ENCODE assay signal across 10 cellular contexts in the genomic region with DNA sequence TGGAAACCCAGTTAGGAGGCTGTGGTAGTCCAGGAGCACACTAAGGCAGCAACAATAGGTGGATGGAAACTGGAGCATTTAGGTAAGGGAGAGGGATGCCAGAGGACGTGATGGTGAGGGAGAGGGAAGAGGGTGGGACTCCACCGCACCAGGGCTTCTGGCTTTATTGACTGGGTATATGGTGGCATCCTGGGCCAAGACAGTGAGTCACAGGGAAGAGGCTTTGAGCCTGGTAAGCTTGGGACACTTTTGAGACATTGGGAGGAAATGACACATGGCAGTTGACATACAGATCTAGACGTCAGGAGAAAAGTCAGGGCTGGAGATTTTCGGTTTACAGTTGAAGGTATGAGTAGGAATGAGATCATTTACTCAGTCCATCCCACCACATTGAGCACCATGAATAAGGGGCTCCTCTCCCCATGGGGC. TPM values are rescaled to one million over a fixed set of nuclear protein-coding genes. Genes with fewer than 3 reads are reported as not detected.
DNase-seq lines count a peak whose midpoint lies in the region; ATAC-seq and TF ChIP-seq lines count a peak whose summit lies in the region.
"Had no signal": no experiment of that assay in that cellular context is flagged by ENCODE, and none has a peak within 500 bp of the region (broad histone marks: within the 10 kb centered on the region; RNA-seq: fewer than 3 reads in every experiment).

No MANE protein-coding gene starts in this region.

- no peaks in the 10 kb centered on the region for H3K9me3 Mint-ChIP-seq in natural killer cell treated with Interleukin-12 subunit alpha and Interleukin-12 subunit beta and Interleukin-15 and Interleukin-18, amount 100 ng/mL, for 72 hours
- no peaks in the 10 kb centered on the region for H3K9me3 Mint-ChIP-seq in natural killer cell
- H3K9me3 Mint-ChIP-seq in activated CD4-positive, alpha-beta T cell treated with anti-CD3 and anti-CD28 coated beads, Interleukin-2, amount 10 ng/mL, durations not matched to agents 24 days and 14 days = no peaks in the 10 kb centered on the region

- H3K27ac Mint-ChIP-seq in natural killer cell treated with Interleukin-12 subunit alpha and Interleukin-12 subunit beta and Interleukin-15 and Interleukin-18, amount 100 ng/mL, for 72 hours = peak overlapping the region; percentile 30 to 50
- no peak overlapping the region for H3K27ac Mint-ChIP-seq in natural killer cell
- peak overlapping the region; percentile 94 for H3K27ac Mint-ChIP-seq in activated CD4-positive, alpha-beta T cell treated with anti-CD3 and anti-CD28 coated beads, Interleukin-2, amount 10 ng/mL, durations not matched to agents 24 days and 14 days

- peaks cover 45 to 57% of the 10 kb centered on the region in 2 donors for H3K4me1 Mint-ChIP-seq in natural killer cell treated with Interleukin-12 subunit alpha and Interleukin-12 subunit beta and Interleukin-15 and Interleukin-18, amount 100 ng/mL, for 72 hours (ENCODE audit: low read depth in 2 of 2)
- peaks cover 57 to 59% of the 10 kb centered on the region in 2 donors for H3K4me1 Mint-ChIP-seq in natural killer cell
- H3K4me1 Mint-ChIP-seq in activated CD4-positive, alpha-beta T cell treated with anti-CD3 and anti-CD28 coated beads, Interleukin-2, amount 10 ng/mL, durations not matched to agents 24 days and 14 days = peaks cover 66% of the 10 kb centered on the region

- H3K27me3 Mint-ChIP-seq in natural killer cell treated with Interleukin-12 subunit alpha and Interleukin-12 subunit beta and Interleukin-15 and Interleukin-18, amount 100 ng/mL, for 72 hours = peaks cover 45 to 55% of the 10 kb centered on the region in 2 donors
- H3K27me3 Mint-ChIP-seq in natural killer cell (ENCODE audit: low read depth in 2 of 2) = peaks cover 47 to 77% of the 10 kb centered on the region in 2 donors
- no peaks in the 10 kb centered on the region for H3K27me3 Mint-ChIP-seq in activated CD4-positive, alpha-beta T cell treated with anti-CD3 and anti-CD28 coated beads, Interleukin-2, amount 10 ng/mL, durations not matched to agents 24 days and 14 days

- TF ChIP-seq CTCF in natural killer cell (IDR thresholded peaks at IDR 0.05) (no peak), foreskin fibroblast (IDR thresholded peaks at IDR 0.05; ENCODE audit: low read depth, low read length) (no peak)

- peak; percentile 64 to 71 for ATAC-seq in natural killer cell treated with Interleukin-12 subunit alpha and Interleukin-12 subunit beta and Interleukin-15 and Interleukin-18, amount 100 ng/mL, for 72 hours
- ATAC-seq in natural killer cell (no peak), aorta (ENCODE audit: low FRiP score) (peak; percentile 64), GM19397 (IDR thresholded peaks at IDR 0.05; ENCODE audit: unreplicated experiment) (no peak), HG03432 (IDR thresholded peaks at IDR 0.05; ENCODE audit: unreplicated experiment) (no peak), HG03095 (IDR thresholded peaks at IDR 0.05; ENCODE audit: unreplicated experiment) (no peak)

- intact Hi-C loops in natural killer cell (cut with micrococcal nuclease) = no loop called here
- intact Hi-C loops in activated CD4-positive, alpha-beta T cell treated with anti-CD3 and anti-CD28 coated beads, Interleukin-2, amount 10 ng/mL, durations not matched to agents 24 days and 14 days (cut with micrococcal nuclease) = loop anchor here (1.0 to 2.0 kb wide), 3 partner anchors 19 to 103 kb away; no protein-coding TSS in a partner anchor
- intact Hi-C loops in aorta (cut with DNase I) = loop anchor here in 1 of 2 donors (2.0 to 10.0 kb wide), 2 partner anchors 14 to 710 kb away; a partner anchor contains a TSS

- H3K4me3 ChIP-seq in foreskin fibroblast (ENCODE audit: low read depth in 1 of 2, low read length in 2 of 2) (no peak overlapping the region), aorta (ENCODE audit: low read length in 2 of 2) (no peak overlapping the region)
- H3K4me3 ChIP-seq: lower lobe of right lung had no signal

- H3K4me3 Mint-ChIP-seq in natural killer cell treated with Interleukin-12 subunit alpha and Interleukin-12 subunit beta and Interleukin-15 and Interleukin-18, amount 100 ng/mL, for 72 hours = peak overlapping the region; percentile 18
- H3K4me3 Mint-ChIP-seq in natural killer cell = no peak overlapping the region
- H3K4me3 Mint-ChIP-seq in activated CD4-positive, alpha-beta T cell treated with anti-CD3 and anti-CD28 coated beads, Interleukin-2, amount 10 ng/mL, durations not matched to agents 24 days and 14 days = peak overlapping the region; percentile 43

- H3K36me3 Mint-ChIP-seq in natural killer cell treated with Interleukin-12 subunit alpha and Interleukin-12 subunit beta and Interleukin-15 and Interleukin-18, amount 100 ng/mL, for 72 hours = no peaks in the 10 kb centered on the region
- no peaks in the 10 kb centered on the region for H3K36me3 Mint-ChIP-seq in natural killer cell
- H3K36me3 Mint-ChIP-seq in activated CD4-positive, alpha-beta T cell treated with anti-CD3 and anti-CD28 coated beads, Interleukin-2, amount 10 ng/mL, durations not matched to agents 24 days and 14 days (ENCODE audit: low read depth) = peaks cover 19% of the 10 kb centered on the region

- H3K36me3 ChIP-seq in aorta (ENCODE audit: control insufficient read depth in 1 of 2, insufficient read depth in 2 of 2, low read length in 1 of 2) = no peaks in the 10 kb centered on the region
- H3K36me3 ChIP-seq: lower lobe of right lung had no signal

- no peaks in the 10 kb centered on the region for H3K27me3 ChIP-seq in aorta (ENCODE audit: control insufficient read depth in 1 of 2, insufficient read depth in 2 of 2, low read length in 1 of 2)

- H3K9me3 ChIP-seq in aorta (ENCODE audit: control insufficient read depth, low read length) = no peaks in the 10 kb centered on the region
- H3K9me3 ChIP-seq: lower lobe of right lung had no signal

- WGBS in aorta, 2 donors = 17 to 18% methylated on average over 4 of the region's 4 CpGs

- H3K4me1 ChIP-seq in aorta (ENCODE audit: control insufficient read depth in 1 of 2, insufficient read depth in 2 of 2, low read length in 2 of 2) = peaks cover 2 to 8% of the 10 kb centered on the region in 2 donors

- peak overlapping the region; percentile 90 to 99 for H3K27ac ChIP-seq in aorta (ENCODE audit: low read depth in 1 of 2, low read length in 2 of 2)
- H3K27ac ChIP-seq: lower lobe of right lung had no signal

- no peak for DNase-seq in natural killer cell treated with Interleukin-12 subunit alpha and Interleukin-12 subunit beta and Interleukin-15 and Interleukin-18, amount 100 ng/mL, for 72 hours (ENCODE audit: low spot score)
- DNase-seq in natural killer cell = no peak
- peak; percentile 75 for DNase-seq in activated CD4-positive, alpha-beta T cell treated with anti-CD3 and anti-CD28 coated beads, Interleukin-2, amount 10 ng/mL, durations not matched to agents 24 days and 14 days
- peak; percentile 94 to 96 for DNase-seq in foreskin fibroblast
- peak; percentile 81 to 82 for DNase-seq in aorta
- DNase-seq: DMS 273 treated with DMSO at 0.1 percent for 48 hours, lower lobe of right lung had no signal

RNA-seq across cellular contexts. Expression of a gene that starts 14.9 kb away (rescaled TPM):
- total RNA-seq in natural killer cell treated with Interleukin-12 subunit alpha and Interleukin-12 subunit beta and Interleukin-15 and Interleukin-18, amount 100 ng/mL, for 72 hours = under 1 TPM in 1 of 2 donors, not detected in 1; 0.56 TPM
- total RNA-seq in natural killer cell (under 1 TPM in 2 of 3 donors, not detected in 1; 0.57 to 0.70 TPM), aorta (10 to 100 TPM; 63.2 to 68.9 TPM)
- total RNA-seq in activated CD4-positive, alpha-beta T cell treated with anti-CD3 and anti-CD28 coated beads, Interleukin-2, amount 10 ng/mL, durations not matched to agents 24 days and 14 days = 14.8 and 15.2 TPM in 2 replicates
- 10 to 100 TPM; 19.7 to 30.6 TPM for polyA plus RNA-seq in aorta

Comparison
In these comparisons a context has a peak if more than half of its experiments do, and no peak if none do; other contexts are left out.
1. ATAC-seq: peak in natural killer cell treated with Interleukin-12 subunit alpha and Interleukin-12 subunit beta and Interleukin-15 and Interleukin-18, amount 100 ng/mL, for 72 hours (2 of 2) and aorta (single experiment); none in natural killer cell (0 of 3), GM19397 (single experiment), HG03432 (single experiment) and HG03095 (single experiment).
2. H3K27ac Mint-ChIP-seq: peak in natural killer cell treated with Interleukin-12 subunit alpha and Interleukin-12 subunit beta and Interleukin-15 and Interleukin-18, amount 100 ng/mL, for 72 hours (2 of 2) and activated CD4-positive, alpha-beta T cell treated with anti-CD3 and anti-CD28 coated beads, Interleukin-2, amount 10 ng/mL, durations not matched to agents 24 days and 14 days (single experiment); none in natural killer cell (0 of 2).
3. DNase-seq: peak in activated CD4-positive, alpha-beta T cell treated with anti-CD3 and anti-CD28 coated beads, Interleukin-2, amount 10 ng/mL, durations not matched to agents 24 days and 14 days (single experiment), foreskin fibroblast (2 of 2) and aorta (2 of 2); none in natural killer cell treated with Interleukin-12 subunit alpha and Interleukin-12 subunit beta and Interleukin-15 and Interleukin-18, amount 100 ng/mL, for 72 hours (single experiment) and natural killer cell (single experiment).